ENCODE assay signal across 8 cellular contexts in genomic region chr2:154623819-154624218, GRCh38.
DNase-seq lines count a peak whose midpoint lies in the region; ATAC-seq, FAIRE-seq and TF ChIP-seq lines count a peak whose summit lies in the region.

No MANE protein-coding gene starts in this region.

- H3K27me3 ChIP-seq in adrenal gland = no peaks in the 10 kb centered on the region
- H3K27me3 ChIP-seq in CD4-positive, alpha-beta memory T cell (ENCODE audit: insufficient read depth, low read length) = no peaks in the 10 kb centered on the region

- H3K4me1 ChIP-seq in adrenal gland (replicated peaks in 1 of 2) = no peaks in the 10 kb centered on the region
- no peaks in the 10 kb centered on the region for H3K4me1 ChIP-seq in CD4-positive, alpha-beta memory T cell (ENCODE audit: insufficient read depth, low read length)

- peak; percentile 47 for ATAC-seq in GM21786 (IDR thresholded peaks at IDR 0.05; ENCODE audit: unreplicated experiment)

- no peak for FAIRE-seq in GM12892 (lab: Jason Lieb, UNC)

- TF ChIP-seq POLR2A in adrenal gland (IDR thresholded peaks at IDR 0.05) (no peak), GM12892 (IDR thresholded peaks at IDR 0.05; ENCODE audit: low read depth, low read length) (no peak)

- H3K9me3 ChIP-seq in adrenal gland (replicated peaks in 1 of 3) = no peaks in the 10 kb centered on the region
- no peaks in the 10 kb centered on the region for H3K9me3 ChIP-seq in CD4-positive, alpha-beta memory T cell (ENCODE audit: control insufficient read depth in 1 of 2, low read length in 2 of 2)

- H3K9me3 Mint-ChIP-seq in CD4-positive, alpha-beta memory T cell = peaks cover 0 to 7% (median 1%) of the 10 kb centered on the region in 8 donors

- H3K27ac ChIP-seq in adrenal gland (no peak overlapping the region), substantia nigra (ENCODE audit: low read depth, low read length, poor library complexity, severe bottlenecking) (no peak overlapping the region)
- no peak overlapping the region for H3K27ac ChIP-seq in CD4-positive, alpha-beta memory T cell (ENCODE audit: low read depth, low read length)

- WGBS in adrenal gland, 4 donors = 19 to 37% (median 31%) methylated on average over 3 of the region's 3 CpGs

- intact Hi-C loops in adrenal gland (cut with DNase I) = loop anchor here in 1 of 2 donors (10.0 kb wide), 1 partner anchor 691 kb away; no protein-coding TSS in a partner anchor
- intact Hi-C loops in CD4-positive, alpha-beta memory T cell (cut with micrococcal nuclease) = no loop called here

- TF ChIP-seq CTCF in adrenal gland (IDR thresholded peaks at IDR 0.05) = peak; percentile 32 to 63 (median 50)

- H3K36me3 Mint-ChIP-seq in CD4-positive, alpha-beta memory T cell = no peaks in the 10 kb centered on the region

- no peak overlapping the region for H3K27ac Mint-ChIP-seq in CD4-positive, alpha-beta memory T cell

- POLR2A ChIA-PET in CD4-positive, alpha-beta memory T cell (lab: Charles Lee; ENCODE audit: partially characterized antibody) = no interaction called here

- DNase-seq in DMS53 treated with DMSO at 0.1 percent for 48 hours (lab: John Stamatoyannopoulos, UW; ENCODE audit: unreplicated experiment) (peak; percentile 49), NCI-H1105 (lab: John Stamatoyannopoulos, UW) (peak; percentile 9), adrenal gland (peak in 6 of 7 donors; percentile 11 to 63 (median 32)), iPS DF 19.7 (ENCODE audit: low read depth, low spot score) (peak; percentile 25), substantia nigra (lab: John Stamatoyannopoulos, UW) (peak in 31 of 49 donors; percentile 0 to 51 (median 17)), GM12892 (ENCODE audit: insufficient read length) (no peak)
- DNase-seq in CD4-positive, alpha-beta memory T cell = no peak

- H3K36me3 ChIP-seq in adrenal gland (replicated peaks in 1 of 2) = no peaks in the 10 kb centered on the region
- no peaks in the 10 kb centered on the region for H3K36me3 ChIP-seq in CD4-positive, alpha-beta memory T cell (ENCODE audit: insufficient read depth, low read length)

- CTCF ChIA-PET in CD4-positive, alpha-beta memory T cell (lab: Charles Lee; ENCODE audit: partially characterized antibody) = interaction anchor here (1.1 kb wide), 1 partner anchor 24 kb away, joined by 4 read pairs; no protein-coding TSS in a partner anchor

- H3K27me3 Mint-ChIP-seq in CD4-positive, alpha-beta memory T cell = no peaks in the 10 kb centered on the region

- H3K4me1 Mint-ChIP-seq in CD4-positive, alpha-beta memory T cell = no peaks in the 10 kb centered on the region

- no peak overlapping the region for H3K4me3 Mint-ChIP-seq in CD4-positive, alpha-beta memory T cell

- no peak overlapping the region for H3K4me3 ChIP-seq in adrenal gland
- H3K4me3 ChIP-seq in CD4-positive, alpha-beta memory T cell (ENCODE audit: low read length in 2 of 2) = no peak overlapping the region

Comparison
In these comparisons a context has a peak if more than half of its experiments do, and no peak if none do; other contexts are left out.
1. DNase-seq: peak in DMS53 treated with DMSO at 0.1 percent for 48 hours (single experiment), NCI-H1105 (single experiment), adrenal gland (6 of 7), iPS DF 19.7 (single experiment) and substantia nigra (31 of 49); none in GM12892 (single experiment) and CD4-positive, alpha-beta memory T cell (0 of 5).